In genomic region chr1:179146916-179147315, GRCh38 we compare ENCODE assay signal across 26 cellular contexts.
A peak's percentile ranks its signal among the peaks of the same experiment; 100 is the strongest.
DNase-seq lines count a peak whose midpoint lies in the region; ATAC-seq and TF ChIP-seq lines count a peak whose summit lies in the region.
"Had no signal": no experiment of that assay in that cellular context is flagged by ENCODE, and none has a peak within 500 bp of the region (broad histone marks: within the 10 kb centered on the region; RNA-seq: fewer than 3 reads in every experiment).

No MANE protein-coding gene starts in this region.

- DNase-seq in HCEC 1CT (peak; percentile 78), RKO (ENCODE audit: low spot score) (peak; percentile 46), epithelial cell of prostate (ENCODE audit: low read depth, low spot score) (no peak), osteoblast (ENCODE audit: insufficient read length, low spot score, missing footprints) (no peak), endothelial cell (ENCODE audit: low spot score) (no peak), tibial artery (no peak), UCSD-AML1 (lab: John Stamatoyannopoulos, UW; ENCODE audit: unreplicated experiment) (no peak)
- DNase-seq: activated CD4-positive, alpha-beta T cell treated with anti-CD3 and anti-CD28 coated beads, Interleukin-2, amount 50 U/mL, for 1 hour; activated CD8-positive, alpha-beta memory T cell treated with anti-CD3 and anti-CD28 coated beads, Interleukin-2, amount 10 ng/mL, durations not matched to agents 7 days and 5 days; activated naive CD4-positive, alpha-beta T cell treated with anti-CD3 and anti-CD28 coated beads for 36 hours; activated T-cell treated with anti-CD3 and anti-CD28 coated beads, Interleukin-2, amount 50 U/mL, for 72 hours; central memory CD4-positive, alpha-beta T cell; immature natural killer cell; left lung; midbrain; NCI-H1105 treated with DMSO at 0.1 percent for 48 hours; NCI-H2029; NCI-H2227 treated with DMSO at 0.1 percent for 48 hours; right lobe of liver; stimulated activated CD8-positive, alpha-beta memory T cell treated with anti-CD3 and anti-CD28 coated beads, Interleukin-4, amount 100 ng/mL, for 48 hours; transverse colon had no signal

- H3K4me3 ChIP-seq in osteoblast (ENCODE audit: insufficient read depth, low read length) (no peak overlapping the region), tibial artery (no peak overlapping the region)
- H3K4me3 ChIP-seq: hepatocyte, left lung, right lobe of liver, transverse colon had no signal

- no peak overlapping the region for H2AFZ ChIP-seq in osteoblast (ENCODE audit: low read length)
- H2AFZ ChIP-seq: hepatocyte had no signal

- H3K4me1 Mint-ChIP-seq in endothelial cell (ENCODE audit: unreplicated experiment) = peaks cover 23% of the 10 kb centered on the region

- no peaks in the 10 kb centered on the region for H3K27me3 Mint-ChIP-seq in endothelial cell (ENCODE audit: unreplicated experiment)
- H3K27me3 Mint-ChIP-seq: activated CD8-positive, alpha-beta memory T cell treated with anti-CD3 and anti-CD28 coated beads, Interleukin-2, amount 10 ng/mL, durations not matched to agents 7 days and 5 days; natural killer cell treated with Interleukin-12 subunit alpha and Interleukin-12 subunit beta and Interleukin-15 and Interleukin-18, amount 100 ng/mL, for 72 hours had no signal

- H3K9me3 Mint-ChIP-seq in endothelial cell (ENCODE audit: unreplicated experiment) = no peaks in the 10 kb centered on the region
- H3K9me3 Mint-ChIP-seq: activated naive CD4-positive, alpha-beta T cell treated with anti-CD3 and anti-CD28 coated beads for 36 hours; immature natural killer cell; natural killer cell treated with Interleukin-12 subunit alpha and Interleukin-12 subunit beta and Interleukin-15 and Interleukin-18, amount 100 ng/mL, for 72 hours had no signal

- no peak for ATAC-seq in GM21825 (IDR thresholded peaks at IDR 0.05; ENCODE audit: unreplicated experiment)
- ATAC-seq: activated CD8-positive, alpha-beta memory T cell treated with anti-CD3 and anti-CD28 coated beads, Interleukin-2, amount 10 ng/mL, durations not matched to agents 7 days and 5 days; activated T-cell treated with anti-CD3 and anti-CD28 coated beads, Interleukin-2, amount 50 U/mL, for 72 hours; left lung; natural killer cell treated with Interleukin-12 subunit alpha and Interleukin-12 subunit beta and Interleukin-15 and Interleukin-18, amount 100 ng/mL, for 72 hours; right lobe of liver had no signal

- peaks cover 12% of the 10 kb centered on the region for H3K36me3 Mint-ChIP-seq in endothelial cell (ENCODE audit: low read depth, unreplicated experiment)
- H3K36me3 Mint-ChIP-seq: natural killer cell treated with Interleukin-12 subunit alpha and Interleukin-12 subunit beta and Interleukin-15 and Interleukin-18, amount 100 ng/mL, for 72 hours had no signal

- H3K9me3 ChIP-seq in osteoblast (ENCODE audit: low read depth, low read length) (no peaks in the 10 kb centered on the region), tibial artery (peaks cover 0 to 3% (median 0%) of the 10 kb centered on the region in 3 donors)
- H3K9me3 ChIP-seq: left lung, right lobe of liver, transverse colon had no signal

- peak overlapping the region; percentile 54 for H3K27ac ChIP-seq in epithelial cell of prostate
- H3K27ac ChIP-seq in osteoblast (ENCODE audit: low read depth, low read length) = peak overlapping the region; percentile 71
- H3K27ac ChIP-seq in tibial artery = no peak overlapping the region
- H3K27ac ChIP-seq: hepatocyte, left lung, right lobe of liver, transverse colon had no signal

- H3K36me3 ChIP-seq in osteoblast (ENCODE audit: insufficient read depth, low read length) = no peaks in the 10 kb centered on the region
- H3K36me3 ChIP-seq in tibial artery = peaks cover 0 to 3% (median 0%) of the 10 kb centered on the region in 3 donors
- H3K36me3 ChIP-seq: right lobe of liver, transverse colon had no signal

- H3K79me2 ChIP-seq in osteoblast (ENCODE audit: insufficient read depth, low read length) = peaks cover 41% of the 10 kb centered on the region

- no peaks in the 10 kb centered on the region for H4K20me1 ChIP-seq in osteoblast (ENCODE audit: insufficient read depth, low read length)

- no peak overlapping the region for H3K4me3 Mint-ChIP-seq in endothelial cell (ENCODE audit: unreplicated experiment)
- H3K4me3 Mint-ChIP-seq: activated CD8-positive, alpha-beta memory T cell treated with anti-CD3 and anti-CD28 coated beads, Interleukin-2, amount 10 ng/mL, durations not matched to agents 7 days and 5 days; activated naive CD4-positive, alpha-beta T cell treated with anti-CD3 and anti-CD28 coated beads for 36 hours; activated T-cell treated with anti-CD3 and anti-CD28 coated beads, Interleukin-2, amount 50 U/mL, for 72 hours; CD14-positive monocyte; immature natural killer cell; natural killer cell treated with Interleukin-12 subunit alpha and Interleukin-12 subunit beta and Interleukin-15 and Interleukin-18, amount 100 ng/mL, for 72 hours; T-helper 2 cell treated with Interferon-gamma antibody and Interleukin-4, amounts not matched to agents 5 μg/mL and 100 μg/mL, for 36 hours had no signal

- H3K4me2 ChIP-seq in osteoblast (ENCODE audit: insufficient read depth, low read length) = no peak overlapping the region
- H3K4me2 ChIP-seq: hepatocyte had no signal

- no peaks in the 10 kb centered on the region for H3K27me3 ChIP-seq in osteoblast (ENCODE audit: insufficient read depth, low read length)
- no peaks in the 10 kb centered on the region for H3K27me3 ChIP-seq in tibial artery
- H3K27me3 ChIP-seq: hepatocyte, left lung, right lobe of liver, transverse colon had no signal

- TF ChIP-seq CTCF in osteoblast (IDR thresholded peaks at IDR 0.05; ENCODE audit: extremely low read depth, low read depth, low read length) = no peak
- no peak for TF ChIP-seq CTCF in endothelial cell (IDR thresholded peaks at IDR 0.05; ENCODE audit: unreplicated experiment)
- TF ChIP-seq CTCF in tibial artery (IDR thresholded peaks at IDR 0.05) = no peak

- intact Hi-C loops in tibial artery (cut with DNase I; ENCODE audit: low total_unique reads) = no loop called here

- H3K4me1 ChIP-seq in osteoblast (ENCODE audit: insufficient read depth, low read length) (peaks cover 25% of the 10 kb centered on the region), tibial artery (peaks cover 0 to 23% (median 5%) of the 10 kb centered on the region in 4 donors)

- H3K27ac Mint-ChIP-seq in endothelial cell (ENCODE audit: unreplicated experiment) = no peak overlapping the region
- H3K27ac Mint-ChIP-seq: activated CD8-positive, alpha-beta memory T cell treated with anti-CD3 and anti-CD28 coated beads, Interleukin-2, amount 10 ng/mL, durations not matched to agents 7 days and 5 days; activated naive CD4-positive, alpha-beta T cell treated with anti-CD3 and anti-CD28 coated beads for 36 hours; activated T-cell treated with anti-CD3 and anti-CD28 coated beads, Interleukin-2, amount 50 U/mL, for 72 hours; immature natural killer cell; natural killer cell treated with Interleukin-12 subunit alpha and Interleukin-12 subunit beta and Interleukin-15 and Interleukin-18, amount 100 ng/mL, for 72 hours; T-helper 2 cell treated with Interferon-gamma antibody and Interleukin-4, amounts not matched to agents 5 μg/mL and 100 μg/mL, for 36 hours had no signal

Comparison
In these comparisons a context has a peak if more than half of its experiments do, and no peak if none do; other contexts are left out.
1. DNase-seq: peak in HCEC 1CT (single experiment) and RKO (single experiment); none in epithelial cell of prostate (single experiment), osteoblast (single experiment), endothelial cell (single experiment), tibial artery (0 of 2) and UCSD-AML1 (single experiment).
2. H3K27ac ChIP-seq: peak in epithelial cell of prostate (single experiment) and osteoblast (single experiment); none in tibial artery (0 of 2).